Comparison of ENCODE assay signal across 25 cellular contexts in genomic region chr6:4645713-4646356, GRCh38.
DNase-seq lines count a peak whose midpoint lies in the region; ATAC-seq and TF ChIP-seq lines count a peak whose summit lies in the region.
"Had no signal": no experiment of that assay in that cellular context is flagged by ENCODE, and none has a peak within 500 bp of the region (broad histone marks: within the 10 kb centered on the region; RNA-seq: fewer than 3 reads in every experiment).

No MANE protein-coding gene starts in this region.

- H3K27ac ChIP-seq in Panc1 (ENCODE audit: low read length) = no peak overlapping the region
- H3K27ac ChIP-seq: C4-2B, pancreas had no signal

- H3K9me3 ChIP-seq in Panc1 (ENCODE audit: control insufficient read depth, insufficient read depth, low read depth, low read length) (no peaks in the 10 kb centered on the region), mucosa of descending colon (no peaks in the 10 kb centered on the region)
- H3K9me3 ChIP-seq: pancreas had no signal

- in situ Hi-C loops in Panc1 (cut with HindIII; ENCODE audit: low pct_unique_long_range_greater_than_20kb, low sequenced_read_pairs) (no loop called here), GM13977 (cut with MboI; ENCODE audit: low pct_unique_long_range_greater_than_20kb, low sequenced_read_pairs, unreplicated experiment) (no loop called here)

- peak; percentile 29 for TF ChIP-seq CTCF in Panc1 (IDR thresholded peaks at IDR 0.05)
- peak; percentile 2 for TF ChIP-seq CTCF in epithelial cell of esophagus (IDR thresholded peaks at IDR 0.05; ENCODE audit: insufficient read depth, low read depth, low read length, missing control alignments)
- no peak for TF ChIP-seq CTCF in mucosa of descending colon (IDR thresholded peaks at IDR 0.05)
- no peak for TF ChIP-seq CTCF in GM13977 (IDR thresholded peaks at IDR 0.05; ENCODE audit: extremely low read depth, insufficient read depth, missing control alignments)

- intact Hi-C loops in Panc1 (cut with micrococcal nuclease; ENCODE audit: unreplicated experiment) = no loop called here
- intact Hi-C loops in mucosa of descending colon (cut with DNase I, micrococcal nuclease) = no loop called here

- ATAC-seq in Panc1 = no peak
- ATAC-seq in mucosa of descending colon = peak; percentile 62
- no peak for ATAC-seq in HG03342 (IDR thresholded peaks at IDR 0.05; ENCODE audit: unreplicated experiment)
- ATAC-seq: activated CD8-positive, alpha-beta T cell treated with anti-CD3 and anti-CD28 coated beads, Interleukin-2, amount 10 ng/mL, durations not matched to agents 7 days and 5 days; activated T-cell treated with anti-CD3 and anti-CD28 coated beads, Interleukin-2, amount 50 U/mL, for 4 hours; left cardiac atrium; pancreas; Right ventricle myocardium inferior; sciatic nerve had no signal

- H3K36me3 ChIP-seq in Panc1 (ENCODE audit: control insufficient read depth, insufficient read depth, low read length) (no peaks in the 10 kb centered on the region), mucosa of descending colon (ENCODE audit: low read depth) (no peaks in the 10 kb centered on the region)
- H3K36me3 ChIP-seq: pancreas had no signal

- POLR2A ChIA-PET in Panc1 (lab: Charles Lee) = no interaction called here

- H3K4me3 ChIP-seq in Panc1 (ENCODE audit: low read depth in 2 of 2, low read length in 2 of 2) (no peak overlapping the region), epithelial cell of esophagus (ENCODE audit: low read length) (no peak overlapping the region), mucosa of descending colon (no peak overlapping the region)
- H3K4me3 ChIP-seq: pancreas had no signal

- CTCF ChIA-PET in Panc1 (lab: Charles Lee) = no interaction called here

- BruUV-seq in Panc1 (replicated peaks; lab: Mats Ljungman, UMichigan) = no TSS peak

- DNase-seq in ELF-1 (ENCODE audit: low read depth, low spot score) (peak; percentile 24), Panc1 (ENCODE audit: low read depth, low spot score) (no peak), epithelial cell of esophagus (ENCODE audit: low read depth) (no peak), mucosa of descending colon (no peak), CD1c-positive myeloid dendritic cell (ENCODE audit: extremely low spot score) (no peak), GM13977 (ENCODE audit: low spot score) (no peak)
- no peak for DNase-seq in activated effector memory CD4-positive, alpha-beta T cell treated with anti-CD3 and anti-CD28 coated beads, Interleukin-2, amount 50 U/mL, for 16 hours
- DNase-seq: activated CD4-positive, alpha-beta T cell treated with anti-CD3 and anti-CD28 coated beads for 1 hour; activated CD8-positive, alpha-beta T cell treated with anti-CD3 and anti-CD28 coated beads, Interleukin-2, amount 10 ng/mL, durations not matched to agents 7 days and 5 days; activated naive CD4-positive, alpha-beta T cell treated with anti-CD3 and anti-CD28 coated beads, Interleukin-2, amount 10 ng/mL, durations not matched to agents 7 days and 5 days; activated T-cell treated with anti-CD3 and anti-CD28 coated beads, Interleukin-2, amount 50 U/mL, for 4 hours; amygdala; caudate nucleus; erythroblast; HFFc6; Karpas-422; left cardiac atrium; mesenchymal stem cell; naive B cell; NCI-H1694 treated with DMSO at 0.1 percent for 48 hours; pancreas had no signal

- H3K4me1 ChIP-seq in Panc1 (ENCODE audit: control insufficient read depth, insufficient read depth, low read length) = peaks cover 4% of the 10 kb centered on the region; the same call in 1 of the 2 replicates
- H3K4me1 ChIP-seq in mucosa of descending colon (ENCODE audit: low read depth) = peaks cover 8% of the 10 kb centered on the region

- H3K27me3 ChIP-seq in Panc1 (ENCODE audit: control insufficient read depth, insufficient read depth, low read length) = no peaks in the 10 kb centered on the region

Comparison
In these comparisons a context has a peak if more than half of its experiments do, and no peak if none do; other contexts are left out.
1. CTCF ChIP-seq: peak in Panc1 (single experiment) and epithelial cell of esophagus (single experiment); none in mucosa of descending colon (single experiment) and GM13977 (single experiment).